1 cellular context compared by ENCODE assay signal in the genomic region with DNA sequence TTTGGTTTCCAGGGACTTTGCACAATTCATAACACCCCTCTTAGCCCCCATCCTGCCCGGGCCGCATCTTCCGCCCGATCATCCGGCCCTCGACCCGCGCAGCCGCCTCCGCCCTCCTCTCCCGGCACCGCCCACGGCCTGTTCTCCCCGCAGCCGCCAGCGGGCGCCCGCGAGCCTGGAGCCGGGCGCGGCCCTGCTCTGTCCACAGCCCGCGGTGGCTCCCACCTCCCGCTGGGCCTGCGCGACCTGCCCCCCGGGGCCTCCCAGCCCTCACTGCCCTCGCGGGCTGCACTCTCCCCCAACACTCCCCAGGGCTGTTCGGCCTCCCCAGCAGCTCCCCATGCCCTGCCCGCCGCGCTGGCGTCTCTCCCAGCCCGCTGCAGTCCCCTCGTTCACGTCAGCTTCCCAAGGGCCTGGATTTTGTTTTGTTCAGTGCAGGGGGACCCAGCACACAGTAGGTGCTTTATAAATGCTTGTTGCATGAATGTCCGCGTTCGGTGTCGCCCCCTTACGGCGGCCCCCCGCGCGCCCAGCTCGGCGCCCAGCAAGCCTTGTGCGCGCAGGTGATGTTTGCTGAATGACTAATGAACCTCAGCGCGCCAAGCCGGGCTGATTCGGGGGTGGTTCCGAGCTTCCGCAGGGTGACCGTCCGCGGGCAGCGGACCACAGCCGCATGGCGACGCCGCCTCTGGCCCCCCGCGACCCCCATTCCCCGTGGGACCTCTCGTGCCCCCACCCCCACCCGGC.
TF ChIP-seq lines count a peak whose summit lies in the region.

No MANE protein-coding gene starts in this region.

TF ChIP-seq in HepG2, 621 proteins besides CTCF, POLR2A, EP300 and RAD21 (continued from another document):
- TF ChIP-seq, protein P1, sequence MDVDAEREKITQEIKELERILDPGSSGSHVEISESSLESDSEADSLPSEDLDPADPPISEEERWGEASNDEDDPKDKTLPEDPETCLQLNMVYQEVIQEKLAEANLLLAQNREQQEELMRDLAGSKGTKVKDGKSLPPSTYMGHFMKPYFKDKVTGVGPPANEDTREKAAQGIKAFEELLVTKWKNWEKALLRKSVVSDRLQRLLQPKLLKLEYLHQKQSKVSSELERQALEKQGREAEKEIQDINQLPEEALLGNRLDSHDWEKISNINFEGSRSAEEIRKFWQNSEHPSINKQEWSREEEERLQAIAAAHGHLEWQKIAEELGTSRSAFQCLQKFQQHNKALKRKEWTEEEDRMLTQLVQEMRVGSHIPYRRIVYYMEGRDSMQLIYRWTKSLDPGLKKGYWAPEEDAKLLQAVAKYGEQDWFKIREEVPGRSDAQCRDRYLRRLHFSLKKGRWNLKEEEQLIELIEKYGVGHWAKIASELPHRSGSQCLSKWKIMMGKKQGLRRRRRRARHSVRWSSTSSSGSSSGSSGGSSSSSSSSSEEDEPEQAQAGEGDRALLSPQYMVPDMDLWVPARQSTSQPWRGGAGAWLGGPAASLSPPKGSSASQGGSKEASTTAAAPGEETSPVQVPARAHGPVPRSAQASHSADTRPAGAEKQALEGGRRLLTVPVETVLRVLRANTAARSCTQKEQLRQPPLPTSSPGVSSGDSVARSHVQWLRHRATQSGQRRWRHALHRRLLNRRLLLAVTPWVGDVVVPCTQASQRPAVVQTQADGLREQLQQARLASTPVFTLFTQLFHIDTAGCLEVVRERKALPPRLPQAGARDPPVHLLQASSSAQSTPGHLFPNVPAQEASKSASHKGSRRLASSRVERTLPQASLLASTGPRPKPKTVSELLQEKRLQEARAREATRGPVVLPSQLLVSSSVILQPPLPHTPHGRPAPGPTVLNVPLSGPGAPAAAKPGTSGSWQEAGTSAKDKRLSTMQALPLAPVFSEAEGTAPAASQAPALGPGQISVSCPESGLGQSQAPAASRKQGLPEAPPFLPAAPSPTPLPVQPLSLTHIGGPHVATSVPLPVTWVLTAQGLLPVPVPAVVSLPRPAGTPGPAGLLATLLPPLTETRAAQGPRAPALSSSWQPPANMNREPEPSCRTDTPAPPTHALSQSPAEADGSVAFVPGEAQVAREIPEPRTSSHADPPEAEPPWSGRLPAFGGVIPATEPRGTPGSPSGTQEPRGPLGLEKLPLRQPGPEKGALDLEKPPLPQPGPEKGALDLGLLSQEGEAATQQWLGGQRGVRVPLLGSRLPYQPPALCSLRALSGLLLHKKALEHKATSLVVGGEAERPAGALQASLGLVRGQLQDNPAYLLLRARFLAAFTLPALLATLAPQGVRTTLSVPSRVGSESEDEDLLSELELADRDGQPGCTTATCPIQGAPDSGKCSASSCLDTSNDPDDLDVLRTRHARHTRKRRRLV (CRISPR knock-in tag; IDR thresholded peaks at IDR 0.05): no peak
- no peak for TF ChIP-seq PRPF4 (IDR thresholded peaks at IDR 0.05; ENCODE audit: low read depth, low read length, poor library complexity, severe bottlenecking)
- no peak for TF ChIP-seq MEIS2 (CRISPR knock-in tag; IDR thresholded peaks at IDR 0.05)
- TF ChIP-seq, protein P2, sequence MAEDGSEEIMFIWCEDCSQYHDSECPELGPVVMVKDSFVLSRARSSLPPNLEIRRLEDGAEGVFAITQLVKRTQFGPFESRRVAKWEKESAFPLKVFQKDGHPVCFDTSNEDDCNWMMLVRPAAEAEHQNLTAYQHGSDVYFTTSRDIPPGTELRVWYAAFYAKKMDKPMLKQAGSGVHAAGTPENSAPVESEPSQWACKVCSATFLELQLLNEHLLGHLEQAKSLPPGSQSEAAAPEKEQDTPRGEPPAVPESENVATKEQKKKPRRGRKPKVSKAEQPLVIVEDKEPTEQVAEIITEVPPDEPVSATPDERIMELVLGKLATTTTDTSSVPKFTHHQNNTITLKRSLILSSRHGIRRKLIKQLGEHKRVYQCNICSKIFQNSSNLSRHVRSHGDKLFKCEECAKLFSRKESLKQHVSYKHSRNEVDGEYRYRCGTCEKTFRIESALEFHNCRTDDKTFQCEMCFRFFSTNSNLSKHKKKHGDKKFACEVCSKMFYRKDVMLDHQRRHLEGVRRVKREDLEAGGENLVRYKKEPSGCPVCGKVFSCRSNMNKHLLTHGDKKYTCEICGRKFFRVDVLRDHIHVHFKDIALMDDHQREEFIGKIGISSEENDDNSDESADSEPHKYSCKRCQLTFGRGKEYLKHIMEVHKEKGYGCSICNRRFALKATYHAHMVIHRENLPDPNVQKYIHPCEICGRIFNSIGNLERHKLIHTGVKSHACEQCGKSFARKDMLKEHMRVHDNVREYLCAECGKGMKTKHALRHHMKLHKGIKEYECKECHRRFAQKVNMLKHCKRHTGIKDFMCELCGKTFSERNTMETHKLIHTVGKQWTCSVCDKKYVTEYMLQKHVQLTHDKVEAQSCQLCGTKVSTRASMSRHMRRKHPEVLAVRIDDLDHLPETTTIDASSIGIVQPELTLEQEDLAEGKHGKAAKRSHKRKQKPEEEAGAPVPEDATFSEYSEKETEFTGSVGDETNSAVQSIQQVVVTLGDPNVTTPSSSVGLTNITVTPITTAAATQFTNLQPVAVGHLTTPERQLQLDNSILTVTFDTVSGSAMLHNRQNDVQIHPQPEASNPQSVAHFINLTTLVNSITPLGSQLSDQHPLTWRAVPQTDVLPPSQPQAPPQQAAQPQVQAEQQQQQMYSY (CRISPR knock-in tag; IDR thresholded peaks at IDR 0.05): no peak
- TF ChIP-seq ZC3H13 (CRISPR knock-in tag; IDR thresholded peaks at IDR 0.05): no peak; the same call in 1 of the 2 replicates
- no peak for TF ChIP-seq SNAI1 (CRISPR knock-in tag; IDR thresholded peaks at IDR 0.05; ENCODE audit: borderline replicate concordance)
- TF ChIP-seq ZNF570 (CRISPR knock-in tag; IDR thresholded peaks at IDR 0.05; ENCODE audit: borderline replicate concordance): no peak
- no peak for TF ChIP-seq ZNF761 (CRISPR knock-in tag; conservative IDR thresholded peaks at IDR 0.05)
- TF ChIP-seq, protein P3, sequence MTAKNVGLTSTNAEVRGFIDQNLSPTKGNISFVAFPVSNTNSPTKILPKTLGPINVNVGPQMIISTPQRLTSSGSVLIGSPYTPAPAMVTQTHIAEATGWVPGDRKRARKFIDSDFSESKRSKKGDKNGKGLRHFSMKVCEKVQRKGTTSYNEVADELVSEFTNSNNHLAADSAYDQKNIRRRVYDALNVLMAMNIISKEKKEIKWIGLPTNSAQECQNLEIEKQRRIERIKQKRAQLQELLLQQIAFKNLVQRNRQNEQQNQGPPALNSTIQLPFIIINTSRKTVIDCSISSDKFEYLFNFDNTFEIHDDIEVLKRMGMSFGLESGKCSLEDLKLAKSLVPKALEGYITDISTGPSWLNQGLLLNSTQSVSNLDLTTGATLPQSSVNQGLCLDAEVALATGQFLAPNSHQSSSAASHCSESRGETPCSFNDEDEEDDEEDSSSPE (CRISPR knock-in tag; IDR thresholded peaks at IDR 0.05): peak; percentile 52; the same call in 1 of the 2 replicates
- TF ChIP-seq TBX3 (IDR thresholded peaks at IDR 0.05; ENCODE audit: borderline replicate concordance): no peak
- TF ChIP-seq ZBTB7A (CRISPR knock-in tag; IDR thresholded peaks at IDR 0.05): peak; percentile 70; the same call in 1 of the 2 replicates
- TF ChIP-seq MBNL3 (CRISPR knock-in tag; conservative IDR thresholded peaks at IDR 0.05): no peak
- TF ChIP-seq MXD4 (CRISPR knock-in tag; IDR thresholded peaks at IDR 0.05): no peak
- TF ChIP-seq, protein P4, sequence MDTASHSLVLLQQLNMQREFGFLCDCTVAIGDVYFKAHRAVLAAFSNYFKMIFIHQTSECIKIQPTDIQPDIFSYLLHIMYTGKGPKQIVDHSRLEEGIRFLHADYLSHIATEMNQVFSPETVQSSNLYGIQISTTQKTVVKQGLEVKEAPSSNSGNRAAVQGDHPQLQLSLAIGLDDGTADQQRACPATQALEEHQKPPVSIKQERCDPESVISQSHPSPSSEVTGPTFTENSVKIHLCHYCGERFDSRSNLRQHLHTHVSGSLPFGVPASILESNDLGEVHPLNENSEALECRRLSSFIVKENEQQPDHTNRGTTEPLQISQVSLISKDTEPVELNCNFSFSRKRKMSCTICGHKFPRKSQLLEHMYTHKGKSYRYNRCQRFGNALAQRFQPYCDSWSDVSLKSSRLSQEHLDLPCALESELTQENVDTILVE (CRISPR knock-in tag; IDR thresholded peaks at IDR 0.05): no peak
